1 cellular context compared by ENCODE assay signal in the genomic region with DNA sequence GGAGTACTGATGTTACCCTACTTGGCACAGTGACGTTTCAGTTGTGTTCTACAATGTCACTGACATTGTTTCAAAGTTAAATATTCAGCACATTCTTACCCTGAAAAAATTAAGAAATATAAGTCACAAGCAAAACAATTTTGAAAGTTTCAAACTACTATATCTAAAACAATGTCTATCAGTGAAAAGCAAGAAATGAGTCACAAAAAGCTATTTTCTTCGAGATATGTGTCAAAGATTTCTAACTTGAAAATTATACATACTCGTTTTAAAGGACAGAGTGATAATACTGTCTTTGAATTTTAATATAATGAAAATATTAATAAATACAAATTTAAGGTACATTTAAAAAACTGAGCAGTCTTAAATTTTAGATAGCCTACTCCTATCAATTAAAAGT.
TF ChIP-seq lines count a peak whose summit lies in the region.

No MANE protein-coding gene starts in this region.

TF ChIP-seq in GM12878, 131 proteins besides CTCF, POLR2A, EP300 and RAD21:
- TF ChIP-seq JUNB (IDR thresholded peaks at IDR 0.05) (peak; percentile 75), ZNF274 (IDR thresholded peaks at IDR 0.05; ENCODE audit: insufficient read depth, insufficient read length) (no peak)
